1 cellular context compared by ENCODE assay signal in the genomic region with DNA sequence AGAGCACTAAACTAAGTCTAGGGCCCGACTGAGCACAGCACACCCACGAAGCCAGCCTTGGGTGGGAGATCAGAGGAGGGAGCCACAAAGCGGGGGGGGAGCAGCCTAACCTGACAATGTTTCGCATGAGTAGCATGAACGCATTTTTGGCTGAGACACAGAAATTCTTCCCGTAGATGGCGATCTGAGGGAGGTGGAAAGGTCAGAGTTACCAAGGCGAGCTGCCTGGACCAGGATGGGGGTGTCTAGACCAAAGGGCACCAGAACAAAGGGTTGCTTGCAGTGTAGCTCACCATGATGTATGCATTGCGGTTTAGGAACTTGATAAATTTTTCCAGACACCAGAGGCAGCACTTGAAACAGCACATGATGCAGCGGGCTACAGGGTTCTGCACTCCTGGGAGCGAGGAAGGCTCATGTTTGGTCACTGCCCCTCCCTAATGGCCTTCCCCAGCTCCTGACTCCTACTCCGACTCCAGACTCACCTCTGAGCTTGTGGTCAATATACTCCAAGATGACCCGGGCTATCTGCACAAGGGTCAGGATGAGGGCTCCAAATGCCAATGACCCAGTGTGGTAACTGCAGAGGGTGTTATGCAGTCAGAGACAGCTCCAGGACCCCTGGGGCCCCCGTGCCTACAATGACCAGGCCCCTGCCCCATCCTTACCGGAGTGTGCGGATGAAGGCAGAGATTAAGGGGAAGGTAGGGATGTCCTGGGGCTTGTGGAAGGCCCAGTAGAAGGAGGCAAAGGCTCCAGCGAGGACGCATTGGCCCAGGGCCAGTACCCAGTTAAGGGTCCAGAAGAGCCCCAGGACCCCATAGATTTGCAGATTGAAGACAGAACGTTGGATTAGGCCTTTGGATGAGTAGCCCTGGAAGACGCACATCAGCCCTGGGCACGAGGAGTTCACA.
TF ChIP-seq lines count a peak whose summit lies in the region.

No MANE protein-coding gene starts in this region.

TF ChIP-seq in HepG2, 621 proteins besides CTCF, POLR2A, EP300 and RAD21 (continued from another document and continues in another):
- TF ChIP-seq, protein P1, sequence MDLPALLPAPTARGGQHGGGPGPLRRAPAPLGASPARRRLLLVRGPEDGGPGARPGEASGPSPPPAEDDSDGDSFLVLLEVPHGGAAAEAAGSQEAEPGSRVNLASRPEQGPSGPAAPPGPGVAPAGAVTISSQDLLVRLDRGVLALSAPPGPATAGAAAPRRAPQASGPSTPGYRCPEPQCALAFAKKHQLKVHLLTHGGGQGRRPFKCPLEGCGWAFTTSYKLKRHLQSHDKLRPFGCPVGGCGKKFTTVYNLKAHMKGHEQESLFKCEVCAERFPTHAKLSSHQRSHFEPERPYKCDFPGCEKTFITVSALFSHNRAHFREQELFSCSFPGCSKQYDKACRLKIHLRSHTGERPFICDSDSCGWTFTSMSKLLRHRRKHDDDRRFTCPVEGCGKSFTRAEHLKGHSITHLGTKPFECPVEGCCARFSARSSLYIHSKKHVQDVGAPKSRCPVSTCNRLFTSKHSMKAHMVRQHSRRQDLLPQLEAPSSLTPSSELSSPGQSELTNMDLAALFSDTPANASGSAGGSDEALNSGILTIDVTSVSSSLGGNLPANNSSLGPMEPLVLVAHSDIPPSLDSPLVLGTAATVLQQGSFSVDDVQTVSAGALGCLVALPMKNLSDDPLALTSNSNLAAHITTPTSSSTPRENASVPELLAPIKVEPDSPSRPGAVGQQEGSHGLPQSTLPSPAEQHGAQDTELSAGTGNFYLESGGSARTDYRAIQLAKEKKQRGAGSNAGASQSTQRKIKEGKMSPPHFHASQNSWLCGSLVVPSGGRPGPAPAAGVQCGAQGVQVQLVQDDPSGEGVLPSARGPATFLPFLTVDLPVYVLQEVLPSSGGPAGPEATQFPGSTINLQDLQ (CRISPR knock-in tag; IDR thresholded peaks at IDR 0.05), result peak; percentile 87
- TF ChIP-seq, protein P2, sequence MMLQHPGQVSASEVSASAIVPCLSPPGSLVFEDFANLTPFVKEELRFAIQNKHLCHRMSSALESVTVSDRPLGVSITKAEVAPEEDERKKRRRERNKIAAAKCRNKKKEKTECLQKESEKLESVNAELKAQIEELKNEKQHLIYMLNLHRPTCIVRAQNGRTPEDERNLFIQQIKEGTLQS (CRISPR knock-in tag; IDR thresholded peaks at IDR 0.05), result peak; percentile 52; the same call in 1 of the 2 replicates
- TF ChIP-seq KDM1A (CRISPR knock-in tag; IDR thresholded peaks at IDR 0.05) (peak; percentile 72; the same call in 1 of the 2 replicates), MXI1 (IDR thresholded peaks at IDR 0.05; ENCODE audit: borderline replicate concordance, low read depth, low read length) (peak; percentile 47; the same call in 1 of the 3 replicates), SCMH1 (CRISPR knock-in tag; IDR thresholded peaks at IDR 0.05; ENCODE audit: borderline replicate concordance) (no peak), SIN3B (IDR thresholded peaks at IDR 0.05; ENCODE audit: low read length) (no peak), SNAPC2 (CRISPR knock-in tag; IDR thresholded peaks at IDR 0.05) (no peak), ZNF543 (CRISPR knock-in tag; IDR thresholded peaks at IDR 0.05) (no peak), SPEN (CRISPR knock-in tag; IDR thresholded peaks at IDR 0.05; ENCODE audit: low read depth) (peak; percentile 83), HES4 (CRISPR knock-in tag; IDR thresholded peaks at IDR 0.05; ENCODE audit: borderline replicate concordance) (no peak), ZFP90 (CRISPR knock-in tag; IDR thresholded peaks at IDR 0.05; ENCODE audit: borderline replicate concordance) (peak; percentile 92), ZNF605 (CRISPR knock-in tag; IDR thresholded peaks at IDR 0.05) (no peak), NFE2L1 (CRISPR knock-in tag; IDR thresholded peaks at IDR 0.05; ENCODE audit: borderline replicate concordance) (0 out of 2 replicates have a peak, but pooled peaks have one; percentile 50), MTF2 (CRISPR knock-in tag; IDR thresholded peaks at IDR 0.05; ENCODE audit: borderline replicate concordance) (no peak), DR1 (CRISPR knock-in tag; IDR thresholded peaks at IDR 0.05) (peak; percentile 13; the same call in 1 of the 2 replicates), ZKSCAN8 (CRISPR knock-in tag; IDR thresholded peaks at IDR 0.05; ENCODE audit: borderline replicate concordance) (no peak), ZNF274 (CRISPR knock-in tag; IDR thresholded peaks at IDR 0.05) (no peak), KLF9 (CRISPR knock-in tag; IDR thresholded peaks at IDR 0.05; ENCODE audit: low read depth) (no peak), ZNF552 (CRISPR knock-in tag; IDR thresholded peaks at IDR 0.05; ENCODE audit: borderline replicate concordance) (peak; percentile 53; the same call in 1 of the 2 replicates), TCF7L2 (IDR thresholded peaks at IDR 0.05; ENCODE audit: low read depth, low read length) (peak; percentile 87), REPIN1 (CRISPR knock-in tag; IDR thresholded peaks at IDR 0.05; ENCODE audit: borderline replicate concordance, low read depth) (peak; percentile 90; the same call in 1 of the 2 replicates), MAFF (IDR thresholded peaks at IDR 0.05; ENCODE audit: low read depth, low read length) (peak; percentile 26; the same call in 1 of the 2 replicates), GLI4 (CRISPR knock-in tag; IDR thresholded peaks at IDR 0.05; ENCODE audit: borderline replicate concordance) (no peak), RARA (CRISPR knock-in tag; IDR thresholded peaks at IDR 0.05) (peak; percentile 94), NCOR1 (IDR thresholded peaks at IDR 0.05; ENCODE audit: borderline replicate concordance, low read length) (peak; percentile 91), ZNF7 (CRISPR knock-in tag; IDR thresholded peaks at IDR 0.05) (no peak), NCOA2 (CRISPR knock-in tag; IDR thresholded peaks at IDR 0.05) (peak; percentile 93), ONECUT2 (CRISPR knock-in tag; IDR thresholded peaks at IDR 0.05) (peak; percentile 70; the same call in 1 of the 2 replicates), CREB1 (IDR thresholded peaks at IDR 0.05) (no peak; the same call in 1 of the 2 replicates), CREB1 (CRISPR knock-in tag; IDR thresholded peaks at IDR 0.05) (peak; percentile 59; the same call in 1 of the 2 replicates), JUND (CRISPR knock-in tag; IDR thresholded peaks at IDR 0.05) (peak; percentile 40; the same call in 1 of the 2 replicates), REL (CRISPR knock-in tag; conservative IDR thresholded peaks at IDR 0.05) (no peak), ZNF879 (CRISPR knock-in tag; IDR thresholded peaks at IDR 0.05) (no peak), ZNF44 (CRISPR knock-in tag; IDR thresholded peaks at IDR 0.05) (no peak), HNRNPUL1 (IDR thresholded peaks at IDR 0.05; ENCODE audit: low read depth, low read length) (no peak), ZNF460 (CRISPR knock-in tag; IDR thresholded peaks at IDR 0.05; ENCODE audit: borderline replicate concordance) (no peak; the same call in 1 of the 2 replicates), RFX1 (IDR thresholded peaks at IDR 0.05) (no peak; the same call in 1 of the 2 replicates), ZNF10 (CRISPR knock-in tag; IDR thresholded peaks at IDR 0.05; ENCODE audit: borderline replicate concordance, low read depth) (no peak), BHLHE40 (IDR thresholded peaks at IDR 0.05; ENCODE audit: low read length) (peak; percentile 63; the same call in 1 of the 2 replicates), ZNF451 (CRISPR knock-in tag; IDR thresholded peaks at IDR 0.05) (no peak), ARID2 (CRISPR knock-in tag; IDR thresholded peaks at IDR 0.05; ENCODE audit: borderline replicate concordance) (peak; percentile 38; the same call in 1 of the 2 replicates), ZNF446 (CRISPR knock-in tag; IDR thresholded peaks at IDR 0.05) (no peak), ZFP36 (IDR thresholded peaks at IDR 0.05; ENCODE audit: borderline replicate concordance, low read depth, low read length, partially characterized antibody) (no peak), TP53 (CRISPR knock-in tag; conservative IDR thresholded peaks at IDR 0.05) (no peak), KDM5B (CRISPR knock-in tag; IDR thresholded peaks at IDR 0.05; ENCODE audit: borderline replicate concordance) (no peak), SP4 (CRISPR knock-in tag; IDR thresholded peaks at IDR 0.05) (no peak), YEATS4 (CRISPR knock-in tag; IDR thresholded peaks at IDR 0.05; ENCODE audit: borderline replicate concordance) (peak; percentile 92)
- TF ChIP-seq, protein P3, sequence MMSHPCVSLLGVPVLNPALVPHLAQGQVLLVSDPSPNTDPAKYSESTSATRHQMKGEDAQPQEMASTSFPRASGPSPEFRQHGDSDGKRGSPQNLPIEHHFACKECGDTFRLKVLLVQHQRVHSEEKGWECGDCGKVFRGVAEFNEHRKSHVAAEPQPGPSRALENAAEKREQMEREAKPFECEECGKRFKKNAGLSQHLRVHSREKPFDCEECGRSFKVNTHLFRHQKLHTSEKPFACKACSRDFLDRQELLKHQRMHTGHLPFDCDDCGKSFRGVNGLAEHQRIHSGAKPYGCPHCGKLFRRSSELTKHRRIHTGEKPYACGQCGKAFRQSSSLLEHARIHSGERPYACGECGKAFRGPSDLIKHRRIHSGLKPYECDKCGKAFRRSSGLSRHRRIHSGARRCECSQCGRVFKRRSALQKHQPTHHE (CRISPR knock-in tag; IDR thresholded peaks at IDR 0.05; ENCODE audit: borderline replicate concordance), result 0 out of 2 replicates have a peak, but pooled peaks have one; percentile 71
- TF ChIP-seq, protein P4, sequence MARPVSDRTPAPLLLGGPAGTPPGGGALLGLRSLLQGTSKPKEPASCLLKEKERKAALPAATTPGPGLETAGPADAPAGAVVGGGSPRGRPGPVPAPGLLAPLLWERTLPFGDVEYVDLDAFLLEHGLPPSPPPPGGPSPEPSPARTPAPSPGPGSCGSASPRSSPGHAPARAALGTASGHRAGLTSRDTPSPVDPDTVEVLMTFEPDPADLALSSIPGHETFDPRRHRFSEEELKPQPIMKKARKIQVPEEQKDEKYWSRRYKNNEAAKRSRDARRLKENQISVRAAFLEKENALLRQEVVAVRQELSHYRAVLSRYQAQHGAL (CRISPR knock-in tag; IDR thresholded peaks at IDR 0.05; ENCODE audit: not compliant biosample characterization), result no peak
- TF ChIP-seq, protein P5, sequence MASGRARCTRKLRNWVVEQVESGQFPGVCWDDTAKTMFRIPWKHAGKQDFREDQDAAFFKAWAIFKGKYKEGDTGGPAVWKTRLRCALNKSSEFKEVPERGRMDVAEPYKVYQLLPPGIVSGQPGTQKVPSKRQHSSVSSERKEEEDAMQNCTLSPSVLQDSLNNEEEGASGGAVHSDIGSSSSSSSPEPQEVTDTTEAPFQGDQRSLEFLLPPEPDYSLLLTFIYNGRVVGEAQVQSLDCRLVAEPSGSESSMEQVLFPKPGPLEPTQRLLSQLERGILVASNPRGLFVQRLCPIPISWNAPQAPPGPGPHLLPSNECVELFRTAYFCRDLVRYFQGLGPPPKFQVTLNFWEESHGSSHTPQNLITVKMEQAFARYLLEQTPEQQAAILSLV (CRISPR knock-in tag; IDR thresholded peaks at IDR 0.05; ENCODE audit: borderline replicate concordance), result peak; percentile 87
- TF ChIP-seq, protein P6, sequence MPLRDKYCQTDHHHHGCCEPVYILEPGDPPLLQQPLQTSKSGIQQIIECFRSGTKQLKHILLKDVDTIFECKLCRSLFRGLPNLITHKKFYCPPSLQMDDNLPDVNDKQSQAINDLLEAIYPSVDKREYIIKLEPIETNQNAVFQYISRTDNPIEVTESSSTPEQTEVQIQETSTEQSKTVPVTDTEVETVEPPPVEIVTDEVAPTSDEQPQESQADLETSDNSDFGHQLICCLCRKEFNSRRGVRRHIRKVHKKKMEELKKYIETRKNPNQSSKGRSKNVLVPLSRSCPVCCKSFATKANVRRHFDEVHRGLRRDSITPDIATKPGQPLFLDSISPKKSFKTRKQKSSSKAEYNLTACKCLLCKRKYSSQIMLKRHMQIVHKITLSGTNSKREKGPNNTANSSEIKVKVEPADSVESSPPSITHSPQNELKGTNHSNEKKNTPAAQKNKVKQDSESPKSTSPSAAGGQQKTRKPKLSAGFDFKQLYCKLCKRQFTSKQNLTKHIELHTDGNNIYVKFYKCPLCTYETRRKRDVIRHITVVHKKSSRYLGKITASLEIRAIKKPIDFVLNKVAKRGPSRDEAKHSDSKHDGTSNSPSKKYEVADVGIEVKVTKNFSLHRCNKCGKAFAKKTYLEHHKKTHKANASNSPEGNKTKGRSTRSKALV (CRISPR knock-in tag; IDR thresholded peaks at IDR 0.05), result no peak; the same call in 1 of the 2 replicates
- TF ChIP-seq, protein P7, sequence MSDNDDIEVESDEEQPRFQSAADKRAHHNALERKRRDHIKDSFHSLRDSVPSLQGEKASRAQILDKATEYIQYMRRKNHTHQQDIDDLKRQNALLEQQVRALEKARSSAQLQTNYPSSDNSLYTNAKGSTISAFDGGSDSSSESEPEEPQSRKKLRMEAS (IDR thresholded peaks at IDR 0.05), result peak; percentile 89
- TF ChIP-seq, protein P8, sequence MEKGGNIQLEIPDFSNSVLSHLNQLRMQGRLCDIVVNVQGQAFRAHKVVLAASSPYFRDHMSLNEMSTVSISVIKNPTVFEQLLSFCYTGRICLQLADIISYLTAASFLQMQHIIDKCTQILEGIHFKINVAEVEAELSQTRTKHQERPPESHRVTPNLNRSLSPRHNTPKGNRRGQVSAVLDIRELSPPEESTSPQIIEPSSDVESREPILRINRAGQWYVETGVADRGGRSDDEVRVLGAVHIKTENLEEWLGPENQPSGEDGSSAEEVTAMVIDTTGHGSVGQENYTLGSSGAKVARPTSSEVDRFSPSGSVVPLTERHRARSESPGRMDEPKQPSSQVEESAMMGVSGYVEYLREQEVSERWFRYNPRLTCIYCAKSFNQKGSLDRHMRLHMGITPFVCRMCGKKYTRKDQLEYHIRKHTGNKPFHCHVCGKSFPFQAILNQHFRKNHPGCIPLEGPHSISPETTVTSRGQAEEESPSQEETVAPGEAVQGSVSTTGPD (CRISPR knock-in tag; IDR thresholded peaks at IDR 0.05), result peak; percentile 96
- TF ChIP-seq, protein P9, sequence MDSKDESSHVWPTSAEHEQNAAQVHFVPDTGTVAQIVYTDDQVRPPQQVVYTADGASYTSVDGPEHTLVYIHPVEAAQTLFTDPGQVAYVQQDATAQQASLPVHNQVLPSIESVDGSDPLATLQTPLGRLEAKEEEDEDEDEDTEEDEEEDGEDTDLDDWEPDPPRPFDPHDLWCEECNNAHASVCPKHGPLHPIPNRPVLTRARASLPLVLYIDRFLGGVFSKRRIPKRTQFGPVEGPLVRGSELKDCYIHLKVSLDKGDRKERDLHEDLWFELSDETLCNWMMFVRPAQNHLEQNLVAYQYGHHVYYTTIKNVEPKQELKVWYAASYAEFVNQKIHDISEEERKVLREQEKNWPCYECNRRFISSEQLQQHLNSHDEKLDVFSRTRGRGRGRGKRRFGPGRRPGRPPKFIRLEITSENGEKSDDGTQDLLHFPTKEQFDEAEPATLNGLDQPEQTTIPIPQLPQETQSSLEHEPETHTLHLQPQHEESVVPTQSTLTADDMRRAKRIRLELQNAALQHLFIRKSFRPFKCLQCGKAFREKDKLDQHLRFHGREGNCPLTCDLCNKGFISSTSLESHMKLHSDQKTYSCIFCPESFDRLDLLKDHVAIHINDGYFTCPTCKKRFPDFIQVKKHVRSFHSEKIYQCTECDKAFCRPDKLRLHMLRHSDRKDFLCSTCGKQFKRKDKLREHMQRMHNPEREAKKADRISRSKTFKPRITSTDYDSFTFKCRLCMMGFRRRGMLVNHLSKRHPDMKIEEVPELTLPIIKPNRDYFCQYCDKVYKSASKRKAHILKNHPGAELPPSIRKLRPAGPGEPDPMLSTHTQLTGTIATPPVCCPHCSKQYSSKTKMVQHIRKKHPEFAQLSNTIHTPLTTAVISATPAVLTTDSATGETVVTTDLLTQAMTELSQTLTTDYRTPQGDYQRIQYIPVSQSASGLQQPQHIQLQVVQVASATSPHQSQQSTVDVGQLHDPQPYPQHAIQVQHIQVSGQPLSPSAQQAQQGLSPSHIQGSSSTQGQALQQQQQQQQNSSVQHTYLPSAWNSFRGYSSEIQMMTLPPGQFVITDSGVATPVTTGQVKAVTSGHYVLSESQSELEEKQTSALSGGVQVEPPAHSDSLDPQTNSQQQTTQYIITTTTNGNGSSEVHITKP (CRISPR knock-in tag; IDR thresholded peaks at IDR 0.05; ENCODE audit: low read depth), result peak; percentile 86; the same call in 1 of the 2 replicates
